Comparison of ENCODE assay signal across 9 cellular contexts in the genomic region with DNA sequence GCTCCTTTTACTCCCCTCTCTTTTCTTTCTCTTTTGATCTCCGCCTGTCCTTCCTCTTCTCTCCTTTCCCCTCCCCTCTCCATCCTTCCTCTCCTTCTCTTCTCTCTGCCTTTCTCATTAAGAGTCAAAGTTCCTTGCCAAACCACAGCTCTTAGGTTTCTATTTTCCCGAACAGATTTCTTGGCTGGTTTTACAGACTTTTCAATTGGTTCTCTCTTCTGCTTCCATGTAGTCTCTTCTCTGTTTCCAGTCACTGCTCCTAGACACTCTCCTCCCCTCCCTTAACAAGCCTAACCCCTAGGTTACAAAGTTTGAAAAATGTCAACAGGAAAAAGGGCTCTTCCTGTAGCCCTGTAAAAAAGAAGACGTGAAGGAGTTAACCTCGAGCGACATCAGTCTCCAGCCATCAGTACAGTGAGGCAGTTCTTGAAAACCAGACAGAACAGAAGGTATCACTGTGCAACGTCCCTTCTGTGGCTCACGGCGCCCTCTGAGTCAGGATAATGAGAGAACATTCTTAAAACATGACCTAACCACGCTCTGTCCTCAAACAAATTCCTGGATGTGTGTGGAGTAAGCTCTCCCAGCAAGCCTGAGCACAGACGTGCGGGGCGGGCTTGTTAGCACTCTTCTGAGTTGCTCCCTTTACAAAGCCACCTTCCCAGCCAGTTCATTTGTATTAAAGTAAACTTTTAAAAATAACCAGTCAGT.
DNase-seq lines count a peak whose midpoint lies in the region; ATAC-seq and FAIRE-seq lines count a peak whose summit lies in the region.
"Had no signal": no experiment of that assay in that cellular context is flagged by ENCODE, and none has a peak within 500 bp of the region (broad histone marks: within the 10 kb centered on the region; RNA-seq: fewer than 3 reads in every experiment).

No MANE protein-coding gene starts in this region.

- no peaks in the 10 kb centered on the region for H3K9me3 ChIP-seq in mucosa of stomach (ENCODE audit: control insufficient read depth, low read length)

- peak overlapping the region; percentile 42 for H3K9ac ChIP-seq in mucosa of stomach (ENCODE audit: low read length)

- ATAC-seq in HG02970 (IDR thresholded peaks at IDR 0.05; ENCODE audit: low FRiP score, unreplicated experiment) = no peak

- H3K4me3 ChIP-seq in mucosa of stomach (ENCODE audit: low read length) = no peak overlapping the region

- peaks cover 13% of the 10 kb centered on the region for H3K27me3 ChIP-seq in mucosa of stomach (ENCODE audit: control insufficient read depth, insufficient read depth, low read length)

- H3K36me3 ChIP-seq in mucosa of stomach (ENCODE audit: control insufficient read depth, insufficient read depth, low read length) = no peaks in the 10 kb centered on the region

- H3K4me1 ChIP-seq in mucosa of stomach (ENCODE audit: control insufficient read depth, insufficient read depth, low read length) = peaks cover 27% of the 10 kb centered on the region

- FAIRE-seq in endometrium (lab: Jason Lieb, UNC) = peak; percentile 91
- FAIRE-seq: frontal cortex had no signal

- DNase-seq in DMS 273 (lab: John Stamatoyannopoulos, UW; ENCODE audit: unreplicated experiment) (peak; percentile 82), NCI-H2196 treated with DMSO at 0.1 percent for 48 hours (lab: John Stamatoyannopoulos, UW; ENCODE audit: unreplicated experiment) (peak; percentile 15), DMS153 treated with DMSO at 0.1 percent for 48 hours (lab: John Stamatoyannopoulos, UW; ENCODE audit: unreplicated experiment) (no peak), NCI-H748 treated with DMSO at 0.1 percent for 48 hours (lab: John Stamatoyannopoulos, UW) (no peak), GF-D8 (lab: John Stamatoyannopoulos, UW) (no peak)

Comparison
In these comparisons a context has a peak if more than half of its experiments do, and no peak if none do; other contexts are left out.
1. DNase-seq: peak in DMS 273 (single experiment) and NCI-H2196 treated with DMSO at 0.1 percent for 48 hours (single experiment); none in DMS153 treated with DMSO at 0.1 percent for 48 hours (single experiment), NCI-H748 treated with DMSO at 0.1 percent for 48 hours (single experiment) and GF-D8 (single experiment).